Comparison of ENCODE assay signal across 1 cellular context in the genomic region with DNA sequence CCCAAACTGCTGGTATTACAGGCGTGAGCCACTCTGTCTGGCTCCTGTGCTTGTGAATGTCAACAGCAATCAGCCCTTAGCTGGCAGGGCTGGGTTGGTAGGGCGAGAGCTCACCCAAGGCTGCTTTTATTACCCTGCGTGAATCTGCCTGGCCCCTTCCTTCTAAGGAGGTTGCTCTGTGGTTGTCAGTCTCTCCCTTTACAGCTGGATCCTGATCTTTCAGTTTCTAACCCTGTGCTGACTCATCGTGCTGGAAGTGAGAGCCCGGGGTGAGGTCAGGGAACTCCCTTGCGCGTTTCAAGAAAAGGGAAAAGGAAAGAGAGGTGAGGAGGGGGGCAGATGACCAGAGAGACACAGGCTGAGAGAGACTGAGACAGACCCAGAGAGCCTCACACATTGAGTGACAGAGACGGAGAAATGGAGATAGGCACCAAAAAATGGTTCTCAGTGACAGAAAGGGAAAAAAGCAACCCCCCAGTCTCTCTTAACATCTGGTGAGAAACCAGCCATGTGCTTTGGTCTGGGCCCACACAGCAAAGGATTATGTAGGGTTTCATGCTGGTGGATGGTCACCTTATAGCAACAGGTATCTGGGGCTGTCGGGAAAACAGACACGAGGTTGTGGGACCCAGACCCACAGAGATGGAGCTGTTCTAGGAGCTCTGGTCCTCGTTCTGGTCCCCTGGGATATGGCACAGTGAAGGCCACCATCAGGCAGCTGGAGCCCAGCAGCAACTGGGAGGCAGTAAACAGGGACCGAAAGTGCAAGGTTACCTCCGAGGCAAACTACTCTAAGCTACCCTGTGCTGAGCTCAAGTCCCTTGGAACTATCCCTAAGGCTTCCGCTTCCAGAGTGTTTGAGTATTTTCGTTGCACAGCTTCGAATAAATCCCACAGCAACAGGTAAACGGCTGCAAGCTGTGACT.
TF ChIP-seq lines count a peak whose summit lies in the region.

No MANE protein-coding gene starts in this region.

TF ChIP-seq in IMR-90, 13 proteins besides CTCF, POLR2A, EP300 and RAD21:
- TF ChIP-seq NFE2L2 (IDR thresholded peaks at IDR 0.05; ENCODE audit: low read depth, low read length): peak; percentile 66; the same call in 1 of the 2 replicates
- TF ChIP-seq MAFK (IDR thresholded peaks at IDR 0.05; ENCODE audit: low read depth, low read length): peak; percentile 41; the same call in 1 of the 2 replicates
- peak; percentile 62; the same call in 1 of the 2 replicates for TF ChIP-seq FOS (IDR thresholded peaks at IDR 0.05; ENCODE audit: low read depth, low read length)
- TF ChIP-seq CEBPB (IDR thresholded peaks at IDR 0.05; ENCODE audit: low read depth, low read length): no peak
TF ChIP-seq in IMR-90: peak in this region for 3.
